Comparison of ENCODE assay signal across 24 cellular contexts in genomic region chr2:38635139-38635538, GRCh38. TPM values are rescaled to one million over a fixed set of nuclear protein-coding genes. Genes with fewer than 3 reads are reported as not detected.
DNase-seq lines count a peak whose midpoint lies in the region; ATAC-seq, FAIRE-seq and TF ChIP-seq lines count a peak whose summit lies in the region.
"Had no signal": no experiment of that assay in that cellular context is flagged by ENCODE, and none has a peak within 500 bp of the region (broad histone marks: within the 10 kb centered on the region; RNA-seq: fewer than 3 reads in every experiment).

No MANE protein-coding gene starts in this region.

- peaks cover 10% of the 10 kb centered on the region for H3F3A ChIP-seq in SK-N-SH (replicated peaks; ENCODE audit: insufficient read depth)
- H3F3A ChIP-seq in Loucy (ENCODE audit: low read depth) = peaks cover 5% of the 10 kb centered on the region; the same call in 1 of the 2 replicates

- H3K9me3 ChIP-seq in SK-N-SH = no peaks in the 10 kb centered on the region
- H3K9me3 ChIP-seq in Loucy (ENCODE audit: insufficient read depth, low read depth, low read length) = no peaks in the 10 kb centered on the region
- H3K9me3 ChIP-seq in Panc1 (ENCODE audit: control insufficient read depth, insufficient read depth, low read depth, low read length) = no peaks in the 10 kb centered on the region
- H3K9me3 ChIP-seq in K562 (replicated peaks; ENCODE audit: control insufficient read depth, insufficient read depth, low read depth, low read length) = no peaks in the 10 kb centered on the region

- BruUV-seq in Panc1 (replicated peaks; lab: Mats Ljungman, UMichigan) = no TSS peak
- BruUV-seq in K562 (replicated peaks; lab: Mats Ljungman, UMichigan) = no TSS peak

- H3K9me2 ChIP-seq in SK-N-SH (no peaks in the 10 kb centered on the region), Loucy (replicated peaks; ENCODE audit: low read depth, low read length) (no peaks in the 10 kb centered on the region)

- in situ Hi-C loops in Panc1 (cut with HindIII; ENCODE audit: low pct_unique_long_range_greater_than_20kb, low sequenced_read_pairs) = no loop called here
- in situ Hi-C loops in K562 (cut with MboI) = no loop called here

- H3K27me3 ChIP-seq in SK-N-SH (ENCODE audit: insufficient read depth) (no peaks in the 10 kb centered on the region), Loucy (ENCODE audit: insufficient read depth, low read length, poor library complexity, severe bottlenecking) (no peaks in the 10 kb centered on the region), Panc1 (ENCODE audit: control insufficient read depth, insufficient read depth, low read length) (no peaks in the 10 kb centered on the region), K562 (ENCODE audit: control insufficient read depth in 2 of 2, insufficient read depth in 2 of 2, low read length in 2 of 2) (no peaks in the 10 kb centered on the region)

- CTCF ChIA-PET in SK-N-SH (lab: Yijun Ruan, JAX) (interaction anchor here (0.7 to 1.5 kb wide), 2 partner anchors 99 to 163 kb away, joined by 3 read pairs; no protein-coding TSS in a partner anchor), Panc1 (lab: Charles Lee) (interaction anchor here (0.5 kb wide), 1 partner anchor 34 kb away, joined by 3 read pairs; no protein-coding TSS in a partner anchor), K562 (lab: Yijun Ruan, JAX; ENCODE audit: low intra/inter-chr PET ratio) (no interaction called here)

- no peak for TF ChIP-seq CTCF in SK-N-SH (IDR thresholded peaks at IDR 0.05)
- TF ChIP-seq CTCF in Loucy (conservative IDR thresholded peaks at IDR 0.05; ENCODE audit: low read length) = no peak
- TF ChIP-seq CTCF in Panc1 (IDR thresholded peaks at IDR 0.05) = no peak
- TF ChIP-seq CTCF in K562 (IDR thresholded peaks at IDR 0.05 in 2 of 3, conservative IDR thresholded peaks at IDR 0.05 in 1 of 3; ENCODE audit: insufficient read depth in 2 of 3, low read depth in 1 of 3, low read length in 3 of 3) = no peak

- H3K36me3 ChIP-seq in SK-N-SH (replicated peaks in 1 of 2; ENCODE audit: control insufficient read depth in 1 of 2, insufficient read depth in 2 of 2, low read length in 1 of 2) (no peaks in the 10 kb centered on the region), Loucy (ENCODE audit: insufficient read depth, low read length) (no peaks in the 10 kb centered on the region), Panc1 (ENCODE audit: control insufficient read depth, insufficient read depth, low read length) (no peaks in the 10 kb centered on the region), K562 (ENCODE audit: control insufficient read depth, insufficient read depth, low read length) (no peaks in the 10 kb centered on the region)

- H3K4me2 ChIP-seq in SK-N-SH (no peak overlapping the region), Loucy (ENCODE audit: low read depth, low read length, poor library complexity, severe bottlenecking) (peak overlapping the region; percentile 55), K562 (ENCODE audit: insufficient read depth, low read length) (no peak overlapping the region)

- WGBS in SK-N-SH (ENCODE audit: low lambda C conversion rate) = 89% methylated on average over 4 of the region's 4 CpGs
- WGBS in K562 (ENCODE audit: insufficient coverage, low coverage, missing lambda C conversion rate) = 72% methylated on average over 4 of the region's 4 CpGs

- DNase-seq in SK-N-SH (no peak), Panc1 (ENCODE audit: low read depth, low spot score) (no peak), K562 (ENCODE audit: extremely low read depth in 1 of 4, low spot score in 3 of 4) (no peak), NCI-H2196 (lab: John Stamatoyannopoulos, UW; ENCODE audit: unreplicated experiment) (no peak)
- DNase-seq in effector CD8-positive, alpha-beta T cell (lab: John Stamatoyannopoulos, UW) = no peak
- DNase-seq: DMS79, H9, HFFc6, KG1, NCI-H1048, NCI-H1417 treated with DMSO at 0.1 percent for 48 hours, NCI-H187, NCI-H69, Right ventricle myocardium superior, T-cell, T1000 had no signal

- H4K20me1 ChIP-seq in SK-N-SH (ENCODE audit: insufficient read depth) (no peaks in the 10 kb centered on the region), Loucy (ENCODE audit: insufficient read depth, low read length, poor library complexity, severe bottlenecking) (no peaks in the 10 kb centered on the region), K562 (replicated peaks; ENCODE audit: control insufficient read depth, insufficient read depth, low read length) (no peaks in the 10 kb centered on the region)

- ATAC-seq in SK-N-SH treated with all-trans-retinoic acid at 6 μM for 48 hours (no peak; the same call in 2 of the 3 replicates), Panc1 (no peak), K562 (peak; percentile 13; the same call in 2 of the 3 replicates), GM19035 (IDR thresholded peaks at IDR 0.05; ENCODE audit: unreplicated experiment) (no peak)
- ATAC-seq: HepG2, T-cell had no signal

- H3K9me1 ChIP-seq in K562 (ENCODE audit: control insufficient read depth, insufficient read depth, low read length) = no peaks in the 10 kb centered on the region

- H3K4me1 ChIP-seq in SK-N-SH (ENCODE audit: control insufficient read depth in 1 of 2, insufficient read depth in 2 of 2, low read depth in 1 of 2, low read length in 1 of 2) (peaks cover 0 to 10% of the 10 kb centered on the region in 2 experiments; a peak in 2 of 4 replicates), Loucy (ENCODE audit: insufficient read depth, low read length, poor library complexity, severe bottlenecking) (peaks cover 22% of the 10 kb centered on the region), Panc1 (ENCODE audit: control insufficient read depth, insufficient read depth, low read length) (peaks cover 5% of the 10 kb centered on the region; the same call in 1 of the 2 replicates), K562 (replicated peaks in 1 of 2; ENCODE audit: control insufficient read depth in 2 of 2, insufficient read depth in 2 of 2, low read length in 2 of 2) (peaks cover 0 to 5% of the 10 kb centered on the region in 2 experiments; a peak in 2 of 5 replicates)

- POLR2A ChIA-PET in SK-N-SH (lab: Yijun Ruan, JAX) (interaction anchor here (0.6 kb wide), 1 partner anchor 110 kb away, joined by 3 read pairs; no protein-coding TSS in a partner anchor), Panc1 (lab: Charles Lee) (interaction anchor here (0.6 kb wide), 1 partner anchor 70 kb away, joined by 6 read pairs; no protein-coding TSS in a partner anchor), K562 (lab: Yijun Ruan, JAX) (interaction anchor here (1.5 kb wide), 1 partner anchor 9 kb away, joined by 5 read pairs; no protein-coding TSS in a partner anchor)

- TF ChIP-seq RAD21 in SK-N-SH (IDR thresholded peaks at IDR 0.05; ENCODE audit: low read length) = no peak
- TF ChIP-seq RAD21 in K562 (CRISPR knock-in tag; conservative IDR thresholded peaks at IDR 0.05 in 1 of 2, IDR thresholded peaks at IDR 0.05 in 1 of 2) = no peak

- no peak for TF ChIP-seq POLR2A in K562 (conservative IDR thresholded peaks at IDR 0.05)

- H3K4me3 ChIP-seq in SK-N-SH (ENCODE audit: low read depth in 2 of 2, low read length in 1 of 2) = no peak overlapping the region
- no peak overlapping the region for H3K4me3 ChIP-seq in Loucy (ENCODE audit: low read length, poor library complexity, severe bottlenecking)
- no peak overlapping the region for H3K4me3 ChIP-seq in Panc1 (ENCODE audit: low read depth in 2 of 2, low read length in 2 of 2)
- no peak overlapping the region for H3K4me3 ChIP-seq in K562
- H3K4me3 ChIP-seq: SK-N-MC had no signal

- TF ChIP-seq EP300 in SK-N-SH (IDR thresholded peaks at IDR 0.05; ENCODE audit: borderline replicate concordance in 1 of 2, low read depth in 1 of 2, low read length in 1 of 2) = no peak
- no peak for TF ChIP-seq EP300 in K562 (IDR thresholded peaks at IDR 0.05; ENCODE audit: low read length)

- no peak for FAIRE-seq in K562 (lab: Jason Lieb, UNC)
- FAIRE-seq: HepG2 had no signal

- H3K27ac ChIP-seq in SK-N-SH (ENCODE audit: low read depth in 2 of 2, low read length in 1 of 2) = no peak overlapping the region
- H3K27ac ChIP-seq in Panc1 (ENCODE audit: low read length) = peak overlapping the region; percentile 17; the same call in 1 of the 2 replicates
- H3K27ac ChIP-seq in K562 (ENCODE audit: extremely low read depth, low read depth, low read length) = no peak overlapping the region
- H3K27ac ChIP-seq: 22Rv1, HL-60, SK-N-MC had no signal

- H3K9ac ChIP-seq in SK-N-SH (no peak overlapping the region), Loucy (ENCODE audit: low read depth, low read length, poor library complexity, severe bottlenecking) (no peak overlapping the region), K562 (ENCODE audit: insufficient read depth in 1 of 2, low read depth in 2 of 2, low read length in 2 of 2) (no peak overlapping the region)

- intact Hi-C loops in Panc1 (cut with micrococcal nuclease; ENCODE audit: unreplicated experiment) = no loop called here
- intact Hi-C loops in K562 (cut with micrococcal nuclease) = no loop called here

- no peaks in the 10 kb centered on the region for H3K79me2 ChIP-seq in SK-N-SH (ENCODE audit: insufficient read depth)
- H3K79me2 ChIP-seq in Loucy (ENCODE audit: insufficient read depth, low read length) = no peaks in the 10 kb centered on the region
- no peaks in the 10 kb centered on the region for H3K79me2 ChIP-seq in K562 (ENCODE audit: control insufficient read depth, insufficient read depth, low read length)

- H2AFZ ChIP-seq in SK-N-SH (ENCODE audit: low read depth) (0 out of 2 replicates have a peak overlapping the region, but pooled peaks have one; percentile 41), Loucy (ENCODE audit: low read length) (no peak overlapping the region), K562 (ENCODE audit: low read depth, low read length) (no peak overlapping the region; the same call in 1 of the 2 replicates)

RNA-seq across cellular contexts. Expression of gene GALM, which starts 30.8 kb away (rescaled TPM):
- polyA plus RNA-seq in SK-N-SH (2012; rRNA removed) (17.1 and 17.9 TPM in 2 replicates), K562 (2011; rRNA removed) (36.8 and 43.6 TPM in 2 replicates), K562 (2014; fragmentation: Illumina TruSeq; extraction: Trizol) (32.7 and 33.4 TPM in 2 replicates), K562 (2014; fragmentation: Nextera tagmentation; extraction: Ambion mirVana) (10 to 100 TPM; 38.0 to 51.7 TPM), K562 (2014; rRNA removed) (23.3 and 24.3 TPM in 2 replicates)
- 11.5 and 17.0 TPM in 2 replicates for polyA plus RNA-seq in SK-N-SH (2012; cell fraction: cytosol; rRNA removed)
- 7.9 and 9.9 TPM in 2 replicates for polyA plus RNA-seq in SK-N-SH (2012; cell fraction: nucleus; rRNA removed)
- total RNA-seq in Panc1 (2021; ENCODE audit: unreplicated experiment) (20.5 TPM), K562 (2014; rRNA removed) (21.8 and 27.9 TPM in 2 replicates), K562 (2014; rRNA removed; fragmentation: Illumina TruSeq; extraction: Trizol) (26.3 and 27.3 TPM in 2 replicates), K562 (2015; rRNA removed; fragmentation: Illumina TruSeq; extraction: Trizol) (22.1 and 23.9 TPM in 2 replicates), K562 (2021) (21.8 and 22.7 TPM in 2 replicates)
- 23.3 TPM for polyA plus RNA-seq in Panc1 (2012; ENCODE audit: insufficient read length)
- total RNA-seq in K562 (2011; cell fraction: chromatin; rRNA removed; ENCODE audit: low replicate concordance) = 19.3 and 29.1 TPM in 2 replicates
- 22.4 and 22.5 TPM in 2 replicates for total RNA-seq in K562 (2011; cell fraction: nucleolus; rRNA removed)
- 13.8 and 21.6 TPM in 2 replicates for total RNA-seq in K562 (2011; cell fraction: nucleoplasm; rRNA removed)
- 23.9 and 46.7 TPM in 2 replicates for polyA plus RNA-seq in K562 (2011; cell fraction: cytosol; rRNA removed)
- 10.8 and 14.1 TPM in 2 replicates for polyA plus RNA-seq in K562 (2011; cell fraction: nucleus; rRNA removed)
- 14.1 and 59.1 TPM in 2 replicates for polyA plus RNA-seq in K562 (2012)
- polyA minus RNA-seq in K562 (2011; rRNA and poly(A)+ RNA removed) = 38.4 and 42.7 TPM in 2 replicates
- polyA minus RNA-seq in K562 (2011; cell fraction: cytosol; rRNA and poly(A)+ RNA removed) = 21.8 and 25.5 TPM in 2 replicates
- 20.1 and 28.8 TPM in 2 replicates for polyA minus RNA-seq in K562 (2011; cell fraction: nucleus; rRNA and poly(A)+ RNA removed)
- total RNA-seq: MCF 10A had no signal

RNA-seq across cellular contexts. Expression of gene HNRNPLL, which starts 32.4 kb away (rescaled TPM):
- polyA plus RNA-seq in SK-N-SH (2012; rRNA removed) (24.4 and 29.8 TPM in 2 replicates), K562 (2011; rRNA removed) (99.7 and 135 TPM in 2 replicates), K562 (2014; fragmentation: Illumina TruSeq; extraction: Trizol) (46.8 and 49.3 TPM in 2 replicates), K562 (2014; fragmentation: Nextera tagmentation; extraction: Ambion mirVana) (10 to 100 TPM; 19.8 to 24.7 TPM), K562 (2014; rRNA removed) (45.2 and 55.8 TPM in 2 replicates)
- polyA plus RNA-seq in SK-N-SH (2012; cell fraction: cytosol; rRNA removed) = 29.6 and 30.3 TPM in 2 replicates
- 23.5 and 35.4 TPM in 2 replicates for polyA plus RNA-seq in SK-N-SH (2012; cell fraction: nucleus; rRNA removed)
- total RNA-seq in Panc1 (2021; ENCODE audit: unreplicated experiment) (69.8 TPM), K562 (2014; rRNA removed) (67.5 and 73.0 TPM in 2 replicates), K562 (2014; rRNA removed; fragmentation: Illumina TruSeq; extraction: Trizol) (86.9 and 102 TPM in 2 replicates), K562 (2015; rRNA removed; fragmentation: Illumina TruSeq; extraction: Trizol) (57.1 and 57.8 TPM in 2 replicates), K562 (2021) (85.4 and 94.0 TPM in 2 replicates)
- polyA plus RNA-seq in Panc1 (2012; ENCODE audit: insufficient read length) = 25.6 TPM
- total RNA-seq in K562 (2011; cell fraction: chromatin; rRNA removed; ENCODE audit: low replicate concordance) = 95.1 and 247 TPM in 2 replicates
- 40.4 and 52.4 TPM in 2 replicates for total RNA-seq in K562 (2011; cell fraction: nucleolus; rRNA removed)
- total RNA-seq in K562 (2011; cell fraction: nucleoplasm; rRNA removed) = 85.7 and 116 TPM in 2 replicates
- polyA plus RNA-seq in K562 (2011; cell fraction: cytosol; rRNA removed) = 21.9 and 34.3 TPM in 2 replicates
- polyA plus RNA-seq in K562 (2011; cell fraction: nucleus; rRNA removed) = 60.8 and 87.5 TPM in 2 replicates
- polyA plus RNA-seq in K562 (2012) = 41.1 and 47.5 TPM in 2 replicates
- polyA minus RNA-seq in K562 (2011; rRNA and poly(A)+ RNA removed) = 160 and 182 TPM in 2 replicates
- polyA minus RNA-seq in K562 (2011; cell fraction: cytosol; rRNA and poly(A)+ RNA removed) = 50.5 and 52.8 TPM in 2 replicates
- polyA minus RNA-seq in K562 (2011; cell fraction: nucleus; rRNA and poly(A)+ RNA removed) = 79.6 and 164 TPM in 2 replicates
